11 cellular contexts compared by ENCODE assay signal in genomic region chr4:152537881-152538280, GRCh38. TPM values are rescaled to one million over a fixed set of nuclear protein-coding genes. Genes with fewer than 3 reads are reported as not detected.
DNase-seq lines count a peak whose midpoint lies in the region; ATAC-seq and TF ChIP-seq lines count a peak whose summit lies in the region.
"Had no signal": no experiment of that assay in that cellular context is flagged by ENCODE, and none has a peak within 500 bp of the region (broad histone marks: within the 10 kb centered on the region; RNA-seq: fewer than 3 reads in every experiment).

No MANE protein-coding gene starts in this region.

- H3K4me3 Mint-ChIP-seq in activated CD4-positive, alpha-beta T cell treated with anti-CD3 and anti-CD28 coated beads, Interleukin-2, amount 10 ng/mL, durations not matched to agents 24 days and 14 days, result peak overlapping the region; percentile 92
- H3K4me3 Mint-ChIP-seq in endothelial cell (ENCODE audit: unreplicated experiment), result no peak overlapping the region
- H3K4me3 Mint-ChIP-seq in stimulated activated effector memory CD8-positive, alpha-beta T cell treated with anti-CD3 and anti-CD28 coated beads, Interleukin-12 subunit alpha, Interleukin-12 subunit beta, amount 100 ng/mL, for 72 hours, result peak overlapping the region; percentile 99

- intact Hi-C loops in activated CD4-positive, alpha-beta T cell treated with anti-CD3 and anti-CD28 coated beads, Interleukin-2, amount 10 ng/mL, durations not matched to agents 24 days and 14 days (cut with micrococcal nuclease), result loop anchor here (2.0 to 10.0 kb wide), 5 partner anchors 36 to 987 kb away; partner anchors contain the start of gene TMEM131L

- peak overlapping the region; percentile 100 for H3K27ac Mint-ChIP-seq in activated CD4-positive, alpha-beta T cell treated with anti-CD3 and anti-CD28 coated beads, Interleukin-2, amount 10 ng/mL, durations not matched to agents 24 days and 14 days
- H3K27ac Mint-ChIP-seq in endothelial cell (ENCODE audit: unreplicated experiment), result peak overlapping the region; percentile 96
- peak overlapping the region; percentile 98 for H3K27ac Mint-ChIP-seq in stimulated activated effector memory CD8-positive, alpha-beta T cell treated with anti-CD3 and anti-CD28 coated beads, Interleukin-12 subunit alpha, Interleukin-12 subunit beta, amount 100 ng/mL, for 72 hours

- ATAC-seq in stimulated activated effector memory CD8-positive, alpha-beta T cell treated with anti-CD3 and anti-CD28 coated beads, Interleukin-12 subunit alpha, Interleukin-12 subunit beta, amount 100 ng/mL, for 72 hours, result no peak
- ATAC-seq in GM21576 (IDR thresholded peaks at IDR 0.05; ENCODE audit: unreplicated experiment), result no peak
- ATAC-seq: body of pancreas had no signal

- no peak for TF ChIP-seq CTCF in endothelial cell (IDR thresholded peaks at IDR 0.05; ENCODE audit: unreplicated experiment)

- peaks cover 30% of the 10 kb centered on the region for H3K4me1 Mint-ChIP-seq in activated CD4-positive, alpha-beta T cell treated with anti-CD3 and anti-CD28 coated beads, Interleukin-2, amount 10 ng/mL, durations not matched to agents 24 days and 14 days
- H3K4me1 Mint-ChIP-seq in endothelial cell (ENCODE audit: unreplicated experiment), result peaks cover 24% of the 10 kb centered on the region
- H3K4me1 Mint-ChIP-seq in stimulated activated effector memory CD8-positive, alpha-beta T cell treated with anti-CD3 and anti-CD28 coated beads, Interleukin-12 subunit alpha, Interleukin-12 subunit beta, amount 100 ng/mL, for 72 hours, result peaks cover 39% of the 10 kb centered on the region

- H3K27me3 Mint-ChIP-seq in activated CD4-positive, alpha-beta T cell treated with anti-CD3 and anti-CD28 coated beads, Interleukin-2, amount 10 ng/mL, durations not matched to agents 24 days and 14 days, result no peaks in the 10 kb centered on the region
- peaks cover 15% of the 10 kb centered on the region for H3K27me3 Mint-ChIP-seq in endothelial cell (ENCODE audit: unreplicated experiment)

- peaks cover 26% of the 10 kb centered on the region for H3K36me3 Mint-ChIP-seq in activated CD4-positive, alpha-beta T cell treated with anti-CD3 and anti-CD28 coated beads, Interleukin-2, amount 10 ng/mL, durations not matched to agents 24 days and 14 days (ENCODE audit: low read depth)
- H3K36me3 Mint-ChIP-seq in endothelial cell (ENCODE audit: low read depth, unreplicated experiment), result peaks cover 9% of the 10 kb centered on the region
- peaks cover 35% of the 10 kb centered on the region for H3K36me3 Mint-ChIP-seq in stimulated activated effector memory CD8-positive, alpha-beta T cell treated with anti-CD3 and anti-CD28 coated beads, Interleukin-12 subunit alpha, Interleukin-12 subunit beta, amount 100 ng/mL, for 72 hours

- H3K9me3 Mint-ChIP-seq in activated CD4-positive, alpha-beta T cell treated with anti-CD3 and anti-CD28 coated beads, Interleukin-2, amount 10 ng/mL, durations not matched to agents 24 days and 14 days, result no peaks in the 10 kb centered on the region
- peaks cover 4% of the 10 kb centered on the region for H3K9me3 Mint-ChIP-seq in endothelial cell (ENCODE audit: unreplicated experiment)
- H3K9me3 Mint-ChIP-seq in stimulated activated effector memory CD8-positive, alpha-beta T cell treated with anti-CD3 and anti-CD28 coated beads, Interleukin-12 subunit alpha, Interleukin-12 subunit beta, amount 100 ng/mL, for 72 hours, result no peaks in the 10 kb centered on the region

- peak; percentile 64 for DNase-seq in activated CD4-positive, alpha-beta T cell treated with anti-CD3 and anti-CD28 coated beads, Interleukin-2, amount 10 ng/mL, durations not matched to agents 24 days and 14 days
- no peak for DNase-seq in activated CD4-positive, alpha-beta T cell treated with anti-CD3 and anti-CD28 coated beads, Interleukin-2, amount 50 U/mL, for 48 hours
- DNase-seq in RPMI8226 (peak; percentile 5), endothelial cell (ENCODE audit: low spot score) (no peak), DMS114 treated with DMSO at 0.1 percent for 48 hours (lab: John Stamatoyannopoulos, UW; ENCODE audit: unreplicated experiment) (no peak), T-helper 9 cell (no peak)
- no peak for DNase-seq in stimulated activated effector memory CD8-positive, alpha-beta T cell treated with anti-CD3 and anti-CD28 coated beads, Interleukin-12 subunit alpha, Interleukin-12 subunit beta, amount 100 ng/mL, for 72 hours (ENCODE audit: low spot score in 2 of 2)
- DNase-seq: body of pancreas; NCI-H345; stimulated activated CD4-positive, alpha-beta T cell treated with anti-CD3 and anti-CD28 coated beads, Interleukin-1b, Interleukin-23, amount 100 ng/mL, for 48 hours had no signal

RNA-seq across cellular contexts. Expression of gene FBXW7, which starts 2.0 kb away (rescaled TPM):
- total RNA-seq in activated CD4-positive, alpha-beta T cell treated with anti-CD3 and anti-CD28 coated beads, Interleukin-2, amount 10 ng/mL, durations not matched to agents 24 days and 14 days, result 42.2 and 49.1 TPM in 2 replicates
- 44.7 TPM for total RNA-seq in endothelial cell (ENCODE audit: unreplicated experiment)

Comparison
In these comparisons a context has a peak if more than half of its experiments do, and no peak if none do; other contexts are left out.
1. DNase-seq: peak in activated CD4-positive, alpha-beta T cell treated with anti-CD3 and anti-CD28 coated beads, Interleukin-2, amount 10 ng/mL, durations not matched to agents 24 days and 14 days (single experiment) and RPMI8226 (single experiment); none in activated CD4-positive, alpha-beta T cell treated with anti-CD3 and anti-CD28 coated beads, Interleukin-2, amount 50 U/mL, for 48 hours (0 of 2), endothelial cell (single experiment), stimulated activated effector memory CD8-positive, alpha-beta T cell treated with anti-CD3 and anti-CD28 coated beads, Interleukin-12 subunit alpha, Interleukin-12 subunit beta, amount 100 ng/mL, for 72 hours (0 of 2), DMS114 treated with DMSO at 0.1 percent for 48 hours (single experiment) and T-helper 9 cell (single experiment).
2. Peak in every context shown above with its lines, with median percentiles within 50 percentile points of each other: H3K27ac Mint-ChIP-seq.